ENCODE assay signal across 9 cellular contexts in the genomic region with DNA sequence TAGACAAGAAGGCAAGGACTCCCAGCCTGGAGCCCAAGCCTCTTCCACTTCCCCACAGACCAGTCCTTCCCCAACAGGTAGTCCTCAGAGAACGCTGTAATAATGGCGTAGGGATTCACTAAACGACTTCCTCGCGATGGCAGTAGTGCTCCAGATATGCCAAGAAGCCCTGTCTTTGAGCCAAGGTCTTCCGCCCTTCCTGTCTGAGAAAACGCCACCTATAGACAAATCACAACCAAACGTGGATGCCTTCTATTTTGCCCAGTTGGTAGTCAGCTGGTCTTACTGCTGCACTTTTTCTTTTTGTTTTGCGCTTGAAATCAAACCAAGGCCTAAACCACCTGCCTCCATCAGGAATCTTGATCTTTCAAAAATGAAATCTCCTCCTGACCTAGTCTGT.
A peak's percentile ranks its signal among the peaks of the same experiment; 100 is the strongest.
DNase-seq lines count a peak whose midpoint lies in the region; ATAC-seq and TF ChIP-seq lines count a peak whose summit lies in the region.
"Had no signal": no experiment of that assay in that cellular context is flagged by ENCODE, and none has a peak within 500 bp of the region (broad histone marks: within the 10 kb centered on the region; RNA-seq: fewer than 3 reads in every experiment).

No MANE protein-coding gene starts in this region.

- peak; percentile 34 for DNase-seq in GM13977 (ENCODE audit: low spot score)
- DNase-seq in mucosa of gallbladder (ENCODE audit: low spot score) = peak; percentile 88
- no peak for DNase-seq in NCI-H1048 (lab: John Stamatoyannopoulos, UW)
- no peak for DNase-seq in activated CD4-positive, alpha-beta T cell treated with anti-CD3 and anti-CD28 coated beads for 48 hours
- no peak for DNase-seq in foreskin fibroblast

- H3K4me3 ChIP-seq in foreskin fibroblast (ENCODE audit: low read depth in 1 of 2, low read length in 2 of 2) = no peak overlapping the region
- H3K4me3 ChIP-seq: thoracic aorta had no signal

- in situ Hi-C loops in GM13977 (cut with MboI; ENCODE audit: low pct_unique_long_range_greater_than_20kb, low sequenced_read_pairs, unreplicated experiment) = no loop called here

- ATAC-seq in HG03378 (IDR thresholded peaks at IDR 0.05; ENCODE audit: unreplicated experiment) (peak; percentile 68), HG02798 (IDR thresholded peaks at IDR 0.05; ENCODE audit: poor library complexity, unreplicated experiment) (no peak)

- peak overlapping the region; percentile 84 for H3K27ac ChIP-seq in VCaP
- H3K27ac ChIP-seq: thoracic aorta had no signal

- peak; percentile 55 for TF ChIP-seq CTCF in GM13977 (IDR thresholded peaks at IDR 0.05; ENCODE audit: extremely low read depth, insufficient read depth, missing control alignments)
- TF ChIP-seq CTCF in VCaP (conservative IDR thresholded peaks at IDR 0.05) = peak; percentile 66
- TF ChIP-seq CTCF in foreskin fibroblast (IDR thresholded peaks at IDR 0.05; ENCODE audit: low read depth, low read length) = no peak

Comparison
In these comparisons a context has a peak if more than half of its experiments do, and no peak if none do; other contexts are left out.
1. DNase-seq: peak in GM13977 (single experiment) and mucosa of gallbladder (single experiment); none in NCI-H1048 (single experiment), activated CD4-positive, alpha-beta T cell treated with anti-CD3 and anti-CD28 coated beads for 48 hours (single experiment) and foreskin fibroblast (0 of 2).